Comparison of ENCODE assay signal across 1 cellular context in the genomic region with DNA sequence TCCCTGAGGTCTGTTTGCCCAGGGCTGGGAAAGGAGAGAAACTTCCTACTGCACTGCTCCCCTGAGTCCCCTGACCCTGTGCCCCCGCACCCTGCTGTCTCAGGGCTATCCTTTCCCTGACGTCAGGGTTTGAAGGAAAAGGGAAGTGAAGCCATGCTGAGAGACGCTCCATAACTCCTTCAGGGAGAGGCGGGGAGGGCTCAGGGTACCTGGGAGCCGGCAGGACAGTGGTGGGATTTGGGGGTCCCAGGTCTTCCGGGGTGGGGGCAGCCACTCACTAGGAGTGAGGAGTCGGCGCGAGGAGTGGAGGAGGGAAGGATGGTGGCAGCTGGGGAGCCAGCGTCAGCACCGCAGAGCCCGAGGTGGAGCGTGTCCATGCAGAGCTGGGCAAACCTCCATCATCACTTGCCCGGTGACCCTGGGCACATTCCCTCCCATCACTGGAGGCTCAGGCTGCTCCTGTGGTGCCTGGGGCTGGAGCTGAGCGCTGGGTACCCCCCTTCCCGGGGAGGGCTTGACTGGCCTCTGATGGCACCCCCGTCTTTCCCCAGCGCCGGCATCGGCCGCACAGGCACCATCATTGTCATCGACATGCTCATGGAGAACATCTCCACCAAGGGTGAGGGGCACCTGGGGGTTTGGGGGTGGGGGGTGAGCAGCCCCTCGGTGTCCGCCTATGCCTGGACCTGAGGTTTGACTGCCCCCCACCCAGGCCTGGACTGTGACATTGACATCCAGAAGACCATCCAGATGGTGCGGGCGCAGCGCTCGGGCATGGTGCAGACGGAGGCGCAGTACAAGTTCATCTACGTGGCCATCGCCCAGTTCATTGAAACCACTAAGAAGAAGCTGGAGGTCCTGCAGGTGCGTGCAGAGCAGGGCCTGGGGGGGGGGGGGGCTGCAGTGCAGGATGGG.
TF ChIP-seq lines count a peak whose summit lies in the region.

No MANE protein-coding gene starts in this region.

TF ChIP-seq in IMR-90, 13 proteins besides CTCF, POLR2A, EP300 and RAD21:
- TF ChIP-seq RCOR1 (IDR thresholded peaks at IDR 0.05; ENCODE audit: insufficient replicate concordance, low read length) (no peak), FOS (IDR thresholded peaks at IDR 0.05; ENCODE audit: low read depth, low read length) (no peak), CHD1 (IDR thresholded peaks at IDR 0.05; ENCODE audit: low read depth, low read length) (no peak), SMC3 (IDR thresholded peaks at IDR 0.05; ENCODE audit: low read depth, low read length) (no peak), MAFK (IDR thresholded peaks at IDR 0.05; ENCODE audit: low read depth, low read length) (no peak), CEBPB (IDR thresholded peaks at IDR 0.05; ENCODE audit: low read depth, low read length) (no peak), MXI1 (IDR thresholded peaks at IDR 0.05; ENCODE audit: borderline replicate concordance, low read depth, low read length) (no peak), BHLHE40 (IDR thresholded peaks at IDR 0.05; ENCODE audit: low read depth, low read length) (no peak), NFE2L2 (IDR thresholded peaks at IDR 0.05; ENCODE audit: low read depth, low read length) (no peak)
- TF ChIP-seq, protein P1, sequence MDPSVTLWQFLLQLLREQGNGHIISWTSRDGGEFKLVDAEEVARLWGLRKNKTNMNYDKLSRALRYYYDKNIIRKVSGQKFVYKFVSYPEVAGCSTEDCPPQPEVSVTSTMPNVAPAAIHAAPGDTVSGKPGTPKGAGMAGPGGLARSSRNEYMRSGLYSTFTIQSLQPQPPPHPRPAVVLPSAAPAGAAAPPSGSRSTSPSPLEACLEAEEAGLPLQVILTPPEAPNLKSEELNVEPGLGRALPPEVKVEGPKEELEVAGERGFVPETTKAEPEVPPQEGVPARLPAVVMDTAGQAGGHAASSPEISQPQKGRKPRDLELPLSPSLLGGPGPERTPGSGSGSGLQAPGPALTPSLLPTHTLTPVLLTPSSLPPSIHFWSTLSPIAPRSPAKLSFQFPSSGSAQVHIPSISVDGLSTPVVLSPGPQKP (IDR thresholded peaks at IDR 0.05; ENCODE audit: borderline replicate concordance, low read depth, low read length), result no peak
- TF ChIP-seq, protein P2, sequence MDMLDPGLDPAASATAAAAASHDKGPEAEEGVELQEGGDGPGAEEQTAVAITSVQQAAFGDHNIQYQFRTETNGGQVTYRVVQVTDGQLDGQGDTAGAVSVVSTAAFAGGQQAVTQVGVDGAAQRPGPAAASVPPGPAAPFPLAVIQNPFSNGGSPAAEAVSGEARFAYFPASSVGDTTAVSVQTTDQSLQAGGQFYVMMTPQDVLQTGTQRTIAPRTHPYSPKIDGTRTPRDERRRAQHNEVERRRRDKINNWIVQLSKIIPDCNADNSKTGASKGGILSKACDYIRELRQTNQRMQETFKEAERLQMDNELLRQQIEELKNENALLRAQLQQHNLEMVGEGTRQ (IDR thresholded peaks at IDR 0.05; ENCODE audit: low read depth, low read length), result no peak
